Comparison of ENCODE assay signal across 18 cellular contexts in genomic region chr5:96017951-96018350, GRCh38. TPM values are rescaled to one million over a fixed set of nuclear protein-coding genes. Genes with fewer than 3 reads are reported as not detected.
DNase-seq lines count a peak whose midpoint lies in the region; ATAC-seq, FAIRE-seq and TF ChIP-seq lines count a peak whose summit lies in the region.
"Had no signal": no experiment of that assay in that cellular context is flagged by ENCODE, and none has a peak within 500 bp of the region (broad histone marks: within the 10 kb centered on the region; RNA-seq: fewer than 3 reads in every experiment).

No MANE protein-coding gene starts in this region.

- DNase-seq in DMS53 (lab: John Stamatoyannopoulos, UW) = peak; percentile 59
- DNase-seq in HTR-8/SVneo (ENCODE audit: insufficient read length, low spot score) = no peak
- peak; percentile 92 for DNase-seq in bronchial epithelial cell (ENCODE audit: low read depth)
- DNase-seq in non-pigmented ciliary epithelial cell (ENCODE audit: low read depth) = peak; percentile 90
- no peak for DNase-seq in NCI-H2227 treated with DMSO at 0.1 percent for 48 hours (lab: John Stamatoyannopoulos, UW)
- no peak for DNase-seq in NCI-H2196 treated with DMSO at 0.1 percent for 48 hours (lab: John Stamatoyannopoulos, UW; ENCODE audit: unreplicated experiment)
- no peak for DNase-seq in iPS-NIHi11 (ENCODE audit: low spot score)
- DNase-seq: activated CD4-positive, alpha-beta T cell treated with anti-CD3 and anti-CD28 coated beads, Interleukin-2, amount 50 U/mL, for 1 hour; activated T-cell treated with anti-CD3 and anti-CD28 coated beads, Interleukin-2, amount 50 U/mL, for 72 hours; effector memory CD8-positive, alpha-beta T cell; heart left ventricle; left colon; naive thymus-derived CD4-positive, alpha-beta T cell; NCI-H1105 treated with DMSO at 0.1 percent for 48 hours; stomach; T-helper 9 cell had no signal

- no peak for ATAC-seq in HG03521 (IDR thresholded peaks at IDR 0.05; ENCODE audit: unreplicated experiment)
- ATAC-seq: activated T-cell treated with anti-CD3 and anti-CD28 coated beads, Interleukin-2, amount 50 U/mL, for 72 hours; effector memory CD8-positive, alpha-beta T cell; heart left ventricle; left colon; naive thymus-derived CD4-positive, alpha-beta T cell; sciatic nerve had no signal

- no peaks in the 10 kb centered on the region for H3K36me3 ChIP-seq in bronchial epithelial cell (ENCODE audit: control insufficient read depth, insufficient read depth, low read length)
- H3K36me3 ChIP-seq: heart left ventricle, stomach had no signal

- no peak overlapping the region for H3K4me3 ChIP-seq in bronchial epithelial cell (ENCODE audit: low read depth, low read length)
- H3K4me3 ChIP-seq: heart left ventricle, stomach had no signal

- TF ChIP-seq CTCF in bronchial epithelial cell (IDR thresholded peaks at IDR 0.05; ENCODE audit: insufficient read depth, low read length, severe bottlenecking) = no peak

- peak; percentile 38 for FAIRE-seq in HTR-8/SVneo (lab: Jason Lieb, UNC)
- FAIRE-seq in bronchial epithelial cell (lab: Jason Lieb, UNC) = no peak

- no peaks in the 10 kb centered on the region for H3K27me3 ChIP-seq in bronchial epithelial cell (ENCODE audit: control insufficient read depth, insufficient read depth, low read length)
- H3K27me3 ChIP-seq: heart left ventricle, stomach had no signal

RNA-seq across cellular contexts. Expression of gene ELL2, which starts 56.3 kb away (rescaled TPM):
- total RNA-seq in bronchial epithelial cell = 76.3 and 146 TPM in 2 replicates

Comparison
In these comparisons a context has a peak if more than half of its experiments do, and no peak if none do; other contexts are left out.
1. DNase-seq: peak in DMS53 (single experiment), bronchial epithelial cell (single experiment) and non-pigmented ciliary epithelial cell (single experiment); none in HTR-8/SVneo (single experiment), NCI-H2227 treated with DMSO at 0.1 percent for 48 hours (single experiment), NCI-H2196 treated with DMSO at 0.1 percent for 48 hours (single experiment) and iPS-NIHi11 (single experiment).